Comparison of ENCODE assay signal across 1 cellular context in the genomic region with DNA sequence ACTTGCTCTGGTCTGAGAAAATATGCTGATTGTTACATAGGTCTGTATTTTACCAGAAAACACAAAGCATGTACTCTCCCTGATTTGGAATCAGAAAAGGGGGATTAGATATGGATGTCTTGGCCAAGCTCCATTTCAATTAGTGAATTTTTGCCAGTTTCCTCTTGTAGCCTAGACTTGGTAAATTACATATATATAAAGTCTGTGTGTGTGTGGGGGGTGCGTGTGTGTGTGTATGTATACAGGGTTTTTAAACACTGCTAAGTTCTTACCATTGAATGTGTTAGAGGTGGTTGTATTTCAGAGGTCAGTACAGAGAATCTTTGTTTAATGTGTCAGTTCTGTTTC.
TF ChIP-seq lines count a peak whose summit lies in the region.

No MANE protein-coding gene starts in this region.

TF ChIP-seq in HepG2, 621 proteins besides CTCF, POLR2A, EP300 and RAD21 (continued from another document):
- TF ChIP-seq HNRNPUL1 (IDR thresholded peaks at IDR 0.05; ENCODE audit: low read depth, low read length) (0 out of 2 replicates have a peak, but pooled peaks have one; percentile 14), ELF1 (CRISPR knock-in tag; IDR thresholded peaks at IDR 0.05) (no peak)
- TF ChIP-seq, protein P1, sequence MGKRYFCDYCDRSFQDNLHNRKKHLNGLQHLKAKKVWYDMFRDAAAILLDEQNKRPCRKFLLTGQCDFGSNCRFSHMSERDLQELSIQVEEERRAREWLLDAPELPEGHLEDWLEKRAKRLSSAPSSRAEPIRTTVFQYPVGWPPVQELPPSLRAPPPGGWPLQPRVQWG (CRISPR knock-in tag; IDR thresholded peaks at IDR 0.05; ENCODE audit: borderline replicate concordance, low read depth), result no peak
